ENCODE assay signal across 1 cellular context in genomic region chr17:38967290-38967738, GRCh38.
TF ChIP-seq lines count a peak whose summit lies in the region.

Gene FBXO47 (minus strand): TSS chr17:38967403. CDS start chr17:38963025, 4,378 bp downstream.

TF ChIP-seq in A549, 52 proteins besides CTCF, POLR2A, EP300 and RAD21 (continued from another document):
- TF ChIP-seq FOSB (CRISPR knock-in tag; IDR thresholded peaks at IDR 0.05) (no peak), RNF2 (IDR thresholded peaks at IDR 0.05; ENCODE audit: borderline replicate concordance, low read depth) (no peak), MYC (IDR thresholded peaks at IDR 0.05; ENCODE audit: borderline replicate concordance, low read length) (no peak), ZSCAN20 (CRISPR knock-in tag; IDR thresholded peaks at IDR 0.05) (no peak), MAZ (IDR thresholded peaks at IDR 0.05; ENCODE audit: borderline replicate concordance, low read depth, low read length) (no peak), FOXS1 (CRISPR knock-in tag; IDR thresholded peaks at IDR 0.05) (no peak), POLR2AphosphoS2 (conservative IDR thresholded peaks at IDR 0.05; ENCODE audit: low read length) (no peak), ATOH8 (CRISPR knock-in tag; IDR thresholded peaks at IDR 0.05; ENCODE audit: low read depth) (no peak), CBX8 (IDR thresholded peaks at IDR 0.05) (no peak), HOXA7 (CRISPR knock-in tag; IDR thresholded peaks at IDR 0.05) (no peak), HEYL (CRISPR knock-in tag; IDR thresholded peaks at IDR 0.05) (no peak), HOXB5 (CRISPR knock-in tag; IDR thresholded peaks at IDR 0.05) (no peak), CEBPB (IDR thresholded peaks at IDR 0.05) (no peak), RCOR1 (IDR thresholded peaks at IDR 0.05; ENCODE audit: low read depth, low read length) (no peak), ESRRA (IDR thresholded peaks at IDR 0.05; ENCODE audit: borderline replicate concordance, low read length) (no peak), ELK1 (IDR thresholded peaks at IDR 0.05; ENCODE audit: low read depth, low read length) (no peak), ZNF302 (CRISPR knock-in tag; IDR thresholded peaks at IDR 0.05) (no peak), HDAC2 (IDR thresholded peaks at IDR 0.05) (no peak), FOSL2 (IDR thresholded peaks at IDR 0.05) (no peak), FOSL2 (CRISPR knock-in tag; IDR thresholded peaks at IDR 0.05) (no peak), CBX2 (IDR thresholded peaks at IDR 0.05; ENCODE audit: borderline replicate concordance, low read depth) (no peak), KDM5A (IDR thresholded peaks at IDR 0.05) (no peak), JUN (IDR thresholded peaks at IDR 0.05) (peak in 1 of 2 experiments; percentile 67; a peak in 2 of 5 replicates), NR3C1 (IDR thresholded peaks at IDR 0.05) (no peak), KDM1A (IDR thresholded peaks at IDR 0.05; ENCODE audit: low read depth) (no peak), HMGXB4 (CRISPR knock-in tag; IDR thresholded peaks at IDR 0.05; ENCODE audit: borderline replicate concordance) (no peak)
